15 cellular contexts compared by ENCODE assay signal in genomic region chr3:74089854-74090253, GRCh38.
A peak's percentile ranks its signal among the peaks of the same experiment; 100 is the strongest.
DNase-seq lines count a peak whose midpoint lies in the region; TF ChIP-seq lines count a peak whose summit lies in the region.
"Had no signal": no experiment of that assay in that cellular context is flagged by ENCODE, and none has a peak within 500 bp of the region (broad histone marks: within the 10 kb centered on the region; RNA-seq: fewer than 3 reads in every experiment).

No MANE protein-coding gene starts in this region.

- 0 out of 2 replicates have a peak, but pooled peaks cover 10% of the 10 kb centered on the region for H3K27me3 ChIP-seq in GM23248 (replicated peaks; ENCODE audit: insufficient read depth)

- no peak for TF ChIP-seq CTCF in choroid plexus epithelial cell (conservative IDR thresholded peaks at IDR 0.05; ENCODE audit: low read depth, low read length)
- no peak for TF ChIP-seq CTCF in osteocyte (IDR thresholded peaks at IDR 0.05)
- no peak for TF ChIP-seq CTCF in RWPE1 (conservative IDR thresholded peaks at IDR 0.05; ENCODE audit: low read depth)

- no peaks in the 10 kb centered on the region for H3K79me2 ChIP-seq in GM23248 (ENCODE audit: insufficient read depth)

- no peaks in the 10 kb centered on the region for H3K9me3 Mint-ChIP-seq in osteocyte (ENCODE audit: unreplicated experiment)

- H3K27me3 Mint-ChIP-seq in osteocyte (ENCODE audit: unreplicated experiment), result no peaks in the 10 kb centered on the region

- H3K36me3 Mint-ChIP-seq in osteocyte (ENCODE audit: unreplicated experiment), result no peaks in the 10 kb centered on the region
- H3K36me3 Mint-ChIP-seq: CD14-positive monocyte had no signal

- peaks cover 14% of the 10 kb centered on the region for H3K4me1 Mint-ChIP-seq in osteocyte (ENCODE audit: unreplicated experiment)
- H3K4me1 Mint-ChIP-seq: CD14-positive monocyte had no signal

- H3K9ac ChIP-seq in GM23248, result no peak overlapping the region

- no peak overlapping the region for H3K4me3 Mint-ChIP-seq in osteocyte (ENCODE audit: unreplicated experiment)
- H3K4me3 Mint-ChIP-seq: CD14-positive monocyte had no signal

- H4K20me1 ChIP-seq in GM23248 (ENCODE audit: insufficient read depth), result no peaks in the 10 kb centered on the region

- H3K36me3 ChIP-seq in GM23248 (ENCODE audit: low read depth), result no peaks in the 10 kb centered on the region
- H3K36me3 ChIP-seq: HAP-1 had no signal

- H2AFZ ChIP-seq in GM23248, result no peak overlapping the region

- H3K9me3 ChIP-seq in GM23248 (ENCODE audit: low read depth), result no peaks in the 10 kb centered on the region
- H3K9me3 ChIP-seq: HAP-1 had no signal

- H3K4me1 ChIP-seq in GM23248 (ENCODE audit: insufficient read depth), result no peaks in the 10 kb centered on the region; the same call in 1 of the 2 replicates
- H3K4me1 ChIP-seq: HAP-1 had no signal

- in situ Hi-C loops in GM23248 (cut with MboI), result no loop called here

- no peak overlapping the region for H3K27ac ChIP-seq in GM23248
- H3K27ac ChIP-seq in RWPE1, result no peak overlapping the region

- no peaks in the 10 kb centered on the region for H3K9me2 ChIP-seq in GM23248 (ENCODE audit: insufficient read depth)

- POLR2A ChIA-PET in RWPE1 (lab: Yijun Ruan, JAX; ENCODE audit: low non-redundant PET), result no interaction called here

- H3K4me3 ChIP-seq in GM23248 (no peak overlapping the region), choroid plexus epithelial cell (ENCODE audit: low read depth, low read length) (no peak overlapping the region)
- H3K4me3 ChIP-seq: GM12878, HAP-1 had no signal

- H3F3A ChIP-seq in GM23248 (ENCODE audit: insufficient read depth), result no peaks in the 10 kb centered on the region

- H3K27ac Mint-ChIP-seq in osteocyte (ENCODE audit: unreplicated experiment), result peak overlapping the region; percentile 32
- H3K27ac Mint-ChIP-seq: CD14-positive monocyte had no signal

- DNase-seq in AG08395 (ENCODE audit: low spot score), result peak; percentile 3
- DNase-seq in GM23248, result peak; percentile 22
- DNase-seq in choroid plexus epithelial cell (ENCODE audit: low read depth), result peak; percentile 63
- DNase-seq in osteocyte (ENCODE audit: extremely low spot score, unreplicated experiment), result no peak
- no peak for DNase-seq in SK-N-DZ (ENCODE audit: low spot score)
- no peak for DNase-seq in 8988T
- no peak for DNase-seq in RWPE1 (ENCODE audit: low spot score)
- DNase-seq: COR-L47, Kasumi-1, MV-4-11, NCI-H146, NCI-H2081 treated with DMSO at 0.1 percent for 48 hours had no signal

- WGBS in GM23248 (ENCODE audit: low coverage in 1 of 2, low lambda C conversion rate in 2 of 2, missing lambda C conversion rate in 2 of 2), 2 experiments, result 84 to 90% methylated on average over 1 of the region's 1 CpG

- CTCF ChIA-PET in RWPE1 (lab: Yijun Ruan, JAX), result no interaction called here

- H3K4me2 ChIP-seq in GM23248 (ENCODE audit: unreplicated experiment), result no peak overlapping the region

Comparison
In these comparisons a context has a peak if more than half of its experiments do, and no peak if none do; other contexts are left out.
1. DNase-seq: peak in AG08395 (single experiment), GM23248 (single experiment) and choroid plexus epithelial cell (single experiment); none in osteocyte (single experiment), SK-N-DZ (single experiment), 8988T (single experiment) and RWPE1 (single experiment).